In genomic region chr5:109690456-109691247, GRCh38 we compare ENCODE assay signal across 8 cellular contexts. TPM values are rescaled to one million over a fixed set of nuclear protein-coding genes. Genes with fewer than 3 reads are reported as not detected.
DNase-seq lines count a peak whose midpoint lies in the region; ATAC-seq and TF ChIP-seq lines count a peak whose summit lies in the region.

No MANE protein-coding gene starts in this region.

- peak overlapping the region; percentile 92 to 96 (median 94) for H3K4me3 Mint-ChIP-seq in IgD-negative memory B cell

- peak overlapping the region; percentile 81 for H2AFZ ChIP-seq in SK-N-SH (ENCODE audit: low read depth)

- H3K27ac Mint-ChIP-seq in IgD-negative memory B cell, result peak overlapping the region; percentile 82 to 96 (median 84)
- peak overlapping the region; percentile 84 to 94 for H3K27ac Mint-ChIP-seq in activated naive CD4-positive, alpha-beta T cell treated with anti-CD3 and anti-CD28 coated beads, Interleukin-2, amount 50 U/mL, for 72 hours

- peaks cover 13% of the 10 kb centered on the region for H3F3A ChIP-seq in SK-N-SH (replicated peaks; ENCODE audit: insufficient read depth)

- peak overlapping the region; percentile 86 for H3K9ac ChIP-seq in SK-N-SH

- peak in 1 of 2 donors; percentile 32 for TF ChIP-seq POLR2A in thyroid gland (IDR thresholded peaks at IDR 0.05)

- no peak for TF ChIP-seq EP300 in SK-N-SH (IDR thresholded peaks at IDR 0.05; ENCODE audit: borderline replicate concordance in 1 of 2, low read depth in 1 of 2, low read length in 1 of 2)

- H3K36me3 ChIP-seq in SK-N-SH (replicated peaks in 1 of 2; ENCODE audit: control insufficient read depth in 1 of 2, insufficient read depth in 2 of 2, low read length in 1 of 2) (no peaks in the 10 kb centered on the region), neutrophil (no peaks in the 10 kb centered on the region), thyroid gland (no peaks in the 10 kb centered on the region)

- peaks cover 2 to 38% of the 10 kb centered on the region in 2 experiments; a peak in 3 of 4 replicates for H3K4me1 ChIP-seq in SK-N-SH (ENCODE audit: control insufficient read depth in 1 of 2, insufficient read depth in 2 of 2, low read depth in 1 of 2, low read length in 1 of 2)
- H3K4me1 ChIP-seq in neutrophil (ENCODE audit: control insufficient read depth in 1 of 2, insufficient read depth in 1 of 2, low read depth in 1 of 2, low read length in 1 of 2), result peaks cover 22 to 33% of the 10 kb centered on the region in 2 experiments
- H3K4me1 ChIP-seq in thyroid gland, result peaks cover 17 to 34% of the 10 kb centered on the region in 2 donors

- POLR2A ChIA-PET in SK-N-SH (lab: Yijun Ruan, JAX), result no interaction called here

- peak; percentile 3 to 7 for ATAC-seq in activated naive CD4-positive, alpha-beta T cell treated with anti-CD3 and anti-CD28 coated beads, Interleukin-2, amount 50 U/mL, for 72 hours

- H3K4me3 ChIP-seq in SK-N-SH (ENCODE audit: low read depth in 2 of 2, low read length in 1 of 2), result peak overlapping the region; percentile 78 to 93
- peak overlapping the region; percentile 94 to 97 for H3K4me3 ChIP-seq in neutrophil (ENCODE audit: low read depth in 1 of 2, low read length in 1 of 2)
- H3K4me3 ChIP-seq in thyroid gland (replicated peaks in 1 of 3), result peak overlapping the region; percentile 43 to 97 (median 85)

- H3K4me2 ChIP-seq in SK-N-SH, result peak overlapping the region; percentile 90

- H3K27ac ChIP-seq in SK-N-SH (ENCODE audit: low read depth in 2 of 2, low read length in 1 of 2), result peak overlapping the region; percentile 89 to 95
- H3K27ac ChIP-seq in neutrophil, result peak overlapping the region; percentile 96
- peak overlapping the region; percentile 84 to 97 (median 96) for H3K27ac ChIP-seq in thyroid gland

- CTCF ChIA-PET in SK-N-SH (lab: Yijun Ruan, JAX), result interaction anchor here (0.6 to 2.9 kb wide), 11 partner anchors 8 to 945 kb away, joined by 3 to 10 read pairs (median 4); no protein-coding TSS in a partner anchor

- H3K9me3 ChIP-seq in SK-N-SH (no peaks in the 10 kb centered on the region), neutrophil (no peaks in the 10 kb centered on the region), thyroid gland (no peaks in the 10 kb centered on the region)

- H3K27me3 ChIP-seq in SK-N-SH (ENCODE audit: insufficient read depth) (no peaks in the 10 kb centered on the region), neutrophil (no peaks in the 10 kb centered on the region), thyroid gland (no peaks in the 10 kb centered on the region)

- H4K20me1 ChIP-seq in SK-N-SH (ENCODE audit: insufficient read depth), result peaks cover 36% of the 10 kb centered on the region

- peaks cover 0 to 5% (median 3%) of the 10 kb centered on the region in 3 donors for H3K9me3 Mint-ChIP-seq in IgD-negative memory B cell
- no peaks in the 10 kb centered on the region for H3K9me3 Mint-ChIP-seq in activated naive CD4-positive, alpha-beta T cell treated with anti-CD3 and anti-CD28 coated beads, Interleukin-2, amount 50 U/mL, for 72 hours

- TF ChIP-seq CTCF in GM20000 (IDR thresholded peaks at IDR 0.05; ENCODE audit: extremely low read depth, missing control alignments) (peak; percentile 61), SK-N-SH (IDR thresholded peaks at IDR 0.05) (peak; percentile 79), neutrophil (IDR thresholded peaks at IDR 0.05) (peak; percentile 64), thyroid gland (IDR thresholded peaks at IDR 0.05) (peak; percentile 38 to 88 (median 64))

- DNase-seq in CD1c-positive myeloid dendritic cell (ENCODE audit: extremely low spot score) (peak; percentile 72), GM20000 (ENCODE audit: low spot score) (peak; percentile 55), SK-N-SH (peak; percentile 68), globus pallidus (ENCODE audit: low spot score) (peak; percentile 88), thyroid gland (peak; percentile 73 to 80)
- peak; percentile 59 to 71 for DNase-seq in activated naive CD4-positive, alpha-beta T cell treated with anti-CD3 and anti-CD28 coated beads, Interleukin-2, amount 50 U/mL, for 72 hours (ENCODE audit: low spot score in 2 of 2)

- peaks cover 43 to 45% (median 45%) of the 10 kb centered on the region in 3 donors for H3K4me1 Mint-ChIP-seq in IgD-negative memory B cell

- intact Hi-C loops in thyroid gland (cut with DNase I), result no loop called here

- no peaks in the 10 kb centered on the region for H3K27me3 Mint-ChIP-seq in IgD-negative memory B cell

- H3K36me3 Mint-ChIP-seq in IgD-negative memory B cell, result peaks cover under 1% of the 10 kb centered on the region
- peaks cover 0 to 6% of the 10 kb centered on the region in 2 donors for H3K36me3 Mint-ChIP-seq in activated naive CD4-positive, alpha-beta T cell treated with anti-CD3 and anti-CD28 coated beads, Interleukin-2, amount 50 U/mL, for 72 hours

- H3K79me2 ChIP-seq in SK-N-SH (ENCODE audit: insufficient read depth), result peaks cover 55% of the 10 kb centered on the region

- peak; percentile 77 for TF ChIP-seq RAD21 in SK-N-SH (IDR thresholded peaks at IDR 0.05; ENCODE audit: low read length)

- under 1% methylated on average over 33 of the region's 65 CpGs for WGBS in SK-N-SH (ENCODE audit: low lambda C conversion rate)
- WGBS in thyroid gland, 2 donors, result 0 to 1% methylated on average over 25 to 32 of the region's 65 CpGs

- H3K9me2 ChIP-seq in SK-N-SH, result no peaks in the 10 kb centered on the region

TF ChIP-seq in SK-N-SH, 30 proteins besides CTCF, POLR2A, EP300 and RAD21:
- TF ChIP-seq FOSL2 (IDR thresholded peaks at IDR 0.05; ENCODE audit: borderline replicate concordance, low read depth) (no peak; the same call in 1 of the 2 replicates), TEAD4 (IDR thresholded peaks at IDR 0.05; ENCODE audit: borderline replicate concordance, insufficient read depth) (no peak), YY1 (IDR thresholded peaks at IDR 0.05; ENCODE audit: low read depth) (0 out of 2 replicates have a peak, but pooled peaks have one; percentile 40), MAX (IDR thresholded peaks at IDR 0.05; ENCODE audit: low read depth) (peak; percentile 44), NRF1 (IDR thresholded peaks at IDR 0.05; ENCODE audit: low read depth, low read length) (no peak), GATA2 (CRISPR knock-in tag; IDR thresholded peaks at IDR 0.05) (no peak), IRF3 (IDR thresholded peaks at IDR 0.05; ENCODE audit: low read depth, low read length) (no peak), JUND (IDR thresholded peaks at IDR 0.05) (no peak), RXRA (IDR thresholded peaks at IDR 0.05; ENCODE audit: borderline replicate concordance, low read depth) (no peak), FOXJ3 (CRISPR knock-in tag; IDR thresholded peaks at IDR 0.05) (no peak), MXI1 (IDR thresholded peaks at IDR 0.05; ENCODE audit: low read depth, low read length) (peak; percentile 21; the same call in 1 of the 2 replicates), SIN3A (IDR thresholded peaks at IDR 0.05; ENCODE audit: borderline replicate concordance, low read depth, low read length) (peak; percentile 42; the same call in 1 of the 2 replicates), TCF12 (IDR thresholded peaks at IDR 0.05) (peak; percentile 44; the same call in 1 of the 2 replicates), MEF2A (IDR thresholded peaks at IDR 0.05; ENCODE audit: borderline replicate concordance, low read depth) (no peak), RCOR1 (IDR thresholded peaks at IDR 0.05; ENCODE audit: low read length) (peak; percentile 33; the same call in 1 of the 2 replicates), SMC3 (IDR thresholded peaks at IDR 0.05; ENCODE audit: low read depth, low read length) (peak; percentile 51)

RNA-seq across cellular contexts. Expression of gene MAN2A1, which starts 0.9 kb away (rescaled TPM):
- polyA plus RNA-seq in IgD-negative memory B cell, result 21.5 TPM
- polyA plus RNA-seq in SK-N-SH (2012; rRNA removed), result 19.7 and 24.2 TPM in 2 replicates
- polyA plus RNA-seq in SK-N-SH (2012; cell fraction: cytosol; rRNA removed), result 28.5 and 31.1 TPM in 2 replicates
- 13.6 and 32.5 TPM in 2 replicates for polyA plus RNA-seq in SK-N-SH (2012; cell fraction: nucleus; rRNA removed)
- 10 to 100 TPM; 32.3 to 41.0 TPM for total RNA-seq in activated naive CD4-positive, alpha-beta T cell treated with anti-CD3 and anti-CD28 coated beads, Interleukin-2, amount 50 U/mL, for 72 hours
- total RNA-seq in thyroid gland, result 10 to 100 TPM; 53.1 to 83.6 (median 59.3) TPM

Comparison
In these comparisons a context has a peak if more than half of its experiments do, and no peak if none do; other contexts are left out.
1. Peak in every context shown above with its lines: DNase-seq, ATAC-seq, H3K4me3 ChIP-seq and H3K27ac ChIP-seq.